ENCODE assay signal across 13 cellular contexts in genomic region chr7:56175086-56175760, GRCh38. TPM values are rescaled to one million over a fixed set of nuclear protein-coding genes. Genes with fewer than 3 reads are reported as not detected.
DNase-seq lines count a peak whose midpoint lies in the region; ATAC-seq and TF ChIP-seq lines count a peak whose summit lies in the region.
"Had no signal": no experiment of that assay in that cellular context is flagged by ENCODE, and none has a peak within 500 bp of the region (broad histone marks: within the 10 kb centered on the region; RNA-seq: fewer than 3 reads in every experiment).

No MANE protein-coding gene starts in this region.

- H3K36me3 ChIP-seq in BE2C: no peaks in the 10 kb centered on the region
- H3K36me3 ChIP-seq in ascending aorta: no peaks in the 10 kb centered on the region
- H3K36me3 ChIP-seq in gastrocnemius medialis: no peaks in the 10 kb centered on the region

- ATAC-seq in gastrocnemius medialis: no peak
- no peak for ATAC-seq in HG02981 (IDR thresholded peaks at IDR 0.05; ENCODE audit: unreplicated experiment)
- ATAC-seq: activated naive CD8-positive, alpha-beta T cell treated with anti-CD3 and anti-CD28 coated beads, Interleukin-2, amount 50 U/mL, for 24 hours had no signal

- H3K4me1 ChIP-seq in BE2C: no peaks in the 10 kb centered on the region
- H3K4me1 ChIP-seq in ascending aorta: no peaks in the 10 kb centered on the region
- no peaks in the 10 kb centered on the region for H3K4me1 ChIP-seq in gastrocnemius medialis

- TF ChIP-seq POLR2A in gastrocnemius medialis (IDR thresholded peaks at IDR 0.05): no peak

- H3K9me3 ChIP-seq in BE2C (no peaks in the 10 kb centered on the region; the same call in 1 of the 2 replicates), ascending aorta (no peaks in the 10 kb centered on the region), gastrocnemius medialis (no peaks in the 10 kb centered on the region)

- H3K27me3 ChIP-seq in BE2C (no peaks in the 10 kb centered on the region), ascending aorta (no peaks in the 10 kb centered on the region), gastrocnemius medialis (peaks cover 0 to 6% (median 0%) of the 10 kb centered on the region in 3 donors)

- no peak overlapping the region for H3K4me3 ChIP-seq in BE2C (ENCODE audit: low read depth, low read length)
- H3K4me3 ChIP-seq in ascending aorta: peak overlapping the region; percentile 69 to 81
- peak overlapping the region; percentile 41 to 64 (median 58) for H3K4me3 ChIP-seq in gastrocnemius medialis

- intact Hi-C loops in ascending aorta (cut with DNase I): loop anchor here (1.0 to 5.0 kb wide), 3 partner anchors 13 to 1418 kb away; partner anchors contain the start of genes SEC61G and ZNF713
- intact Hi-C loops in gastrocnemius medialis (cut with DNase I; ENCODE audit: low total_unique reads): no loop called here

- H3K27ac ChIP-seq in ascending aorta (peak overlapping the region; percentile 71), gastrocnemius medialis (peak overlapping the region in 1 of 4 donors; percentile 36)

- DNase-seq in BE2C: peak; percentile 8
- DNase-seq in ascending aorta (ENCODE audit: low spot score in 2 of 2): peak in 1 of 2 donors; percentile 82
- DNase-seq in iPS-NIHi11 (ENCODE audit: low spot score): peak; percentile 11
- peak in 1 of 2 donors; percentile 17 for DNase-seq in gastrocnemius medialis
- DNase-seq in activated naive CD4-positive, alpha-beta T cell treated with anti-CD3 and anti-CD28 coated beads, Interleukin-2, amount 50 U/mL, for 16 hours: no peak
- DNase-seq in activated effector memory CD4-positive, alpha-beta T cell treated with Interleukin-2 at 50 U/mL for 16 hours: no peak
- no peak for DNase-seq in ACHN
- DNase-seq: activated naive CD8-positive, alpha-beta T cell treated with anti-CD3 and anti-CD28 coated beads, Interleukin-2, amount 50 U/mL, for 24 hours; DND-41; mesenchymal stem cell; NCI-H2227 treated with DMSO at 0.1 percent for 48 hours had no signal

- in situ Hi-C loops in gastrocnemius medialis (cut with MboI; ENCODE audit: low sequenced_read_pairs in 4 of 4) (no loop called here), ACHN (cut with HindIII; ENCODE audit: low pct_ligation_motif_present, low pct_unique_long_range_greater_than_20kb, low sequenced_read_pairs) (no loop called here)

- TF ChIP-seq CTCF in BE2C (IDR thresholded peaks at IDR 0.05; ENCODE audit: low read depth, low read length) (no peak), ascending aorta (IDR thresholded peaks at IDR 0.05) (no peak), gastrocnemius medialis (IDR thresholded peaks at IDR 0.05 in 4 of 5, conservative IDR thresholded peaks at IDR 0.05 in 1 of 5) (no peak)

RNA-seq across cellular contexts. Expression of gene NUPR2, which starts 59.0 kb away (rescaled TPM):
- not detected for polyA plus RNA-seq in BE2C (2012; ENCODE audit: insufficient read depth, insufficient read length, low read depth)
- not detected for total RNA-seq in ascending aorta
- not detected for total RNA-seq in gastrocnemius medialis
- total RNA-seq: pulmonary artery endothelial cell had no signal

Comparison
In these comparisons a context has a peak if more than half of its experiments do, and no peak if none do; other contexts are left out.
1. DNase-seq: peak in BE2C (single experiment) and iPS-NIHi11 (single experiment); none in activated naive CD4-positive, alpha-beta T cell treated with anti-CD3 and anti-CD28 coated beads, Interleukin-2, amount 50 U/mL, for 16 hours (single experiment), activated effector memory CD4-positive, alpha-beta T cell treated with Interleukin-2 at 50 U/mL for 16 hours (single experiment) and ACHN (single experiment).